ENCODE assay signal across 25 cellular contexts in genomic region chr10:89923661-89924060, GRCh38.
DNase-seq lines count a peak whose midpoint lies in the region; FAIRE-seq and TF ChIP-seq lines count a peak whose summit lies in the region.
"Had no signal": no experiment of that assay in that cellular context is flagged by ENCODE, and none has a peak within 500 bp of the region (broad histone marks: within the 10 kb centered on the region; RNA-seq: fewer than 3 reads in every experiment).

No MANE protein-coding gene starts in this region.

- no peaks in the 10 kb centered on the region for H3K36me3 ChIP-seq in mammary epithelial cell (ENCODE audit: insufficient read depth, low read length)
- H3K36me3 ChIP-seq: Peyer's patch, SJSA1 had no signal

- dilution Hi-C loops in mammary epithelial cell (cut with HindIII; ENCODE audit: low sequenced_read_pairs), result no loop called here

- DNase-seq in EL (peak; percentile 55), NCI-H226 (peak; percentile 54), mammary epithelial cell (peak; percentile 47), foreskin melanocyte (peak; percentile 57), RCC 7860 (ENCODE audit: low spot score) (no peak), D341Med (ENCODE audit: low spot score) (no peak)
- DNase-seq in activated T-cell treated with anti-CD3 and anti-CD28 coated beads, Interleukin-2, amount 50 U/mL, for 48 hours, result no peak
- DNase-seq: CD4-positive, CD25-positive, alpha-beta regulatory T cell; DMS53; GM23248; H7; MM.1S; NCI-H1694; NCI-H2029 treated with DMSO at 0.1 percent for 48 hours; NCI-H2227 treated with DMSO at 0.1 percent for 48 hours; NCI-H510A; NCI-H69; Peyer's patch; Right ventricle myocardium superior had no signal

- no peaks in the 10 kb centered on the region for H3K79me2 ChIP-seq in mammary epithelial cell (ENCODE audit: insufficient read depth, low read length)

- peak overlapping the region; percentile 37 for H3K4me2 ChIP-seq in mammary epithelial cell (ENCODE audit: insufficient read depth, low read depth, low read length)
- H3K4me2 ChIP-seq: BLaER1 had no signal

- intact Hi-C loops in mammary epithelial cell (cut with micrococcal nuclease), result no loop called here

- H3K4me1 ChIP-seq in mammary epithelial cell (ENCODE audit: insufficient read depth, low read length), result peaks cover 50% of the 10 kb centered on the region
- H3K4me1 ChIP-seq: BLaER1, Peyer's patch, SJSA1 had no signal

- H4K20me1 ChIP-seq in mammary epithelial cell (ENCODE audit: insufficient read depth, low read length), result no peaks in the 10 kb centered on the region
- H4K20me1 ChIP-seq: BLaER1 had no signal

- H3K27me3 ChIP-seq in mammary epithelial cell (ENCODE audit: insufficient read depth, low read length), result no peaks in the 10 kb centered on the region
- H3K27me3 ChIP-seq: BLaER1, Peyer's patch, SJSA1 had no signal

- no peak overlapping the region for H2AFZ ChIP-seq in mammary epithelial cell (ENCODE audit: low read depth, low read length)
- H2AFZ ChIP-seq: GM23248 had no signal

- no peak for FAIRE-seq in RCC 7860 (lab: Jason Lieb, UNC)
- FAIRE-seq: A204.1, GM19239, HTR-8/SVneo, K562 had no signal

- H3K9me3 ChIP-seq in mammary epithelial cell (replicated peaks; ENCODE audit: insufficient read depth, low read length), result no peaks in the 10 kb centered on the region
- H3K9me3 ChIP-seq: BLaER1, Peyer's patch, SJSA1 had no signal

- H3K9ac ChIP-seq in mammary epithelial cell (ENCODE audit: insufficient read depth, low read length), result no peak overlapping the region
- H3K9ac ChIP-seq: BLaER1, GM23248 had no signal

- no peak for TF ChIP-seq CTCF in mammary epithelial cell (conservative IDR thresholded peaks at IDR 0.05 in 1 of 2, IDR thresholded peaks at IDR 0.05 in 1 of 2; ENCODE audit: extremely low read depth in 1 of 2, insufficient read depth in 1 of 2, low read depth in 1 of 2, low read length in 2 of 2)

- CTCF ChIA-PET in mammary epithelial cell (lab: Charles Lee; ENCODE audit: low non-redundant PET), result no interaction called here

- BruUV-seq in mammary epithelial cell (replicated peaks; lab: Mats Ljungman, UMichigan), result no TSS peak

- H3K4me3 ChIP-seq in mammary epithelial cell (replicated peaks in 1 of 3; ENCODE audit: insufficient read depth in 1 of 3, low read depth in 2 of 3, low read length in 3 of 3), result no peak overlapping the region
- H3K4me3 ChIP-seq: BLaER1, GM23248, K562, Peyer's patch, SJSA1 had no signal

- in situ Hi-C loops in mammary epithelial cell (cut with MboI; ENCODE audit: low sequenced_read_pairs in 2 of 2), result no loop called here

- WGBS in mammary epithelial cell (ENCODE audit: low coverage, missing lambda C conversion rate), result 44% methylated on average over 1 of the region's 1 CpG

- peak overlapping the region; percentile 54 for H3K27ac ChIP-seq in mammary epithelial cell (ENCODE audit: insufficient read depth, low read depth, low read length)
- H3K27ac ChIP-seq: BLaER1, GM23248, Peyer's patch, SJSA1 had no signal

Comparison
In these comparisons a context has a peak if more than half of its experiments do, and no peak if none do; other contexts are left out.
1. DNase-seq: peak in EL (single experiment), NCI-H226 (single experiment), mammary epithelial cell (single experiment) and foreskin melanocyte (single experiment); none in RCC 7860 (single experiment), D341Med (single experiment) and activated T-cell treated with anti-CD3 and anti-CD28 coated beads, Interleukin-2, amount 50 U/mL, for 48 hours (0 of 2).